9 cellular contexts compared by ENCODE assay signal in the genomic region with DNA sequence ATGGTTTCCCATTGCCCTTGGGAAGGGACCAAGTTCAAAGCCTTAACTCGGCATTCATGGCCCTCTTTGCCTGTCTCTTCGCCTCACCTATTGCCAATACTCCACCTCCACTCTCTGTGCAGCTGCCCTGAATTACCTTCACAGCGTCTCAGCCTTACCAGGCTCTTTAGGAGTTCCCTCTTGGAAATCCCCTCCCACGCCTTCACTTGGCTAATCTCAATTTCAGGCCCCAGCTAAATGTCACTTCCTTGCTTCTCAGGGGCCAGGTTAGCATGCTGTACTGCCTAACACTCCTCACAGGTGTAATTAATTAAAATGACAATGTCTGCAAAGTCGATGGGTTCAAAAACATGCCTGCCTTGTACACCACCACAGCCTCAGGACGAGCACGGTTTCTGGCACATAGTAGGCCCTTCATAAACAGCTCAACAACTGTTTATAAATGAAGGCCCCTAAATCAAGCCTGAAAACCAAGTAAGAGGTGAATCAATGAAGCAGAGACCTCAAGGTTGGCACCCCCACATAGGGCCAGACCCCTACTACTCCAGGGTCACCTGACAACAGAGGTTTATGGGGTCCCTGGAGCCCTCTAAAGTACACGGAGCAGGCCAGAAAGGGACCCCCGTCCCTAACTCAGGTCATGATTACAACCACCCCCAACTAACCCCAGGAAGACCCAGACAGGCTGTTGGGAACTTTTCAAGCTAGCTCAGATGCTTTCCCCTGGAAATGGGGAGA. TPM values are rescaled to one million over a fixed set of nuclear protein-coding genes. Genes with fewer than 3 reads are reported as not detected.
A peak's percentile ranks its signal among the peaks of the same experiment; 100 is the strongest.
DNase-seq lines count a peak whose midpoint lies in the region; ATAC-seq, FAIRE-seq and TF ChIP-seq lines count a peak whose summit lies in the region.
"Had no signal": no experiment of that assay in that cellular context is flagged by ENCODE, and none has a peak within 500 bp of the region (broad histone marks: within the 10 kb centered on the region; RNA-seq: fewer than 3 reads in every experiment).

No MANE protein-coding gene starts in this region.

- H3K79me2 ChIP-seq in HepG2 (ENCODE audit: insufficient read depth, low read length) = no peaks in the 10 kb centered on the region

- no peak for TF ChIP-seq POLR2A in HepG2 (IDR thresholded peaks at IDR 0.05; ENCODE audit: insufficient read depth in 1 of 2, low read depth in 2 of 2, low read length in 2 of 2)
- no peak for TF ChIP-seq POLR2A in suprapubic skin (IDR thresholded peaks at IDR 0.05)

- H3K4me3 ChIP-seq in HepG2 (replicated peaks in 1 of 3; ENCODE audit: insufficient read depth in 1 of 3, low read depth in 2 of 3, low read length in 3 of 3) (no peak overlapping the region), suprapubic skin (no peak overlapping the region)

- H3K27me3 ChIP-seq in HepG2 (ENCODE audit: control insufficient read depth in 1 of 2, insufficient read depth in 2 of 2, low read length in 2 of 2) (no peaks in the 10 kb centered on the region; a peak in 2 of 5 replicates), suprapubic skin (no peaks in the 10 kb centered on the region)

- peaks cover 53% of the 10 kb centered on the region for H3K4me1 Mint-ChIP-seq in activated T-cell treated with anti-CD3 and anti-CD28 coated beads, Interleukin-2, amount 50 U/mL, for 24 hours (ENCODE audit: low read depth)

- TF ChIP-seq EP300 in HepG2 (IDR thresholded peaks at IDR 0.05; ENCODE audit: low read depth in 2 of 2, low read length in 2 of 2) = no peak
- no peak; the same call in 1 of the 2 replicates for TF ChIP-seq EP300 in HepG2 (CRISPR knock-in tag; IDR thresholded peaks at IDR 0.05; ENCODE audit: borderline replicate concordance)
- no peak for TF ChIP-seq EP300 in suprapubic skin (IDR thresholded peaks at IDR 0.05)

- CTCF ChIA-PET in HepG2 (lab: Yijun Ruan, JAX; ENCODE audit: low intra/inter-chr PET ratio, low total read pairs) = interaction anchor here (1.3 to 2.5 kb wide), 4 partner anchors 11 to 106 kb away, joined by 3 to 20 read pairs (median 5); a partner anchor contains a TSS

- H3K9me3 ChIP-seq in HepG2 (ENCODE audit: low read length) = no peaks in the 10 kb centered on the region
- H3K9me3 ChIP-seq in suprapubic skin = no peaks in the 10 kb centered on the region

- TF ChIP-seq CTCF in HepG2 (CRISPR knock-in tag; IDR thresholded peaks at IDR 0.05) (no peak), suprapubic skin (IDR thresholded peaks at IDR 0.05) (no peak)

- H4K20me1 ChIP-seq in HepG2 (ENCODE audit: insufficient read depth, low read length) = no peaks in the 10 kb centered on the region

- POLR2A ChIA-PET in HepG2 (lab: Yijun Ruan, JAX) = interaction anchor here (7.3 kb wide), 1 partner anchor 103 kb away, joined by 68 read pairs; a partner anchor contains a TSS

- DNase-seq in activated T-cell treated with anti-CD3 and anti-CD28 coated beads, Interleukin-2, amount 50 U/mL, for 24 hours = peak; percentile 36
- DNase-seq in activated T-cell treated with anti-CD3 and anti-CD28 coated beads for 4 hours (no peak), HepG2 (ENCODE audit: low spot score) (no peak), suprapubic skin (ENCODE audit: low spot score in 2 of 2) (no peak), NCI-H524 treated with DMSO at 0.1 percent for 48 hours (lab: John Stamatoyannopoulos, UW) (no peak), DMS53 (lab: John Stamatoyannopoulos, UW) (no peak), foreskin melanocyte (no peak)
- DNase-seq in activated T-cell treated with anti-CD3 and anti-CD28 coated beads, Interleukin-2, amount 50 U/mL, for 48 hours = peak; percentile 27 to 31

- H3K4me1 ChIP-seq in HepG2 (ENCODE audit: insufficient read depth, low read length) = peaks cover 74% of the 10 kb centered on the region
- H3K4me1 ChIP-seq in suprapubic skin = peaks cover 58% of the 10 kb centered on the region

- ATAC-seq in HepG2 = no peak

- H3K27me3 Mint-ChIP-seq in activated T-cell treated with anti-CD3 and anti-CD28 coated beads, Interleukin-2, amount 50 U/mL, for 24 hours = peaks cover 3% of the 10 kb centered on the region

- H3K27ac ChIP-seq in HepG2 (ENCODE audit: extremely low read length, insufficient read depth, low read length) = peak overlapping the region; percentile 0
- peak overlapping the region; percentile 52 for H3K27ac ChIP-seq in suprapubic skin

- H3K9me3 Mint-ChIP-seq in activated T-cell treated with anti-CD3 and anti-CD28 coated beads, Interleukin-2, amount 50 U/mL, for 24 hours = peaks cover 5% of the 10 kb centered on the region

- TF ChIP-seq RAD21 in HepG2 (CRISPR knock-in tag; IDR thresholded peaks at IDR 0.05) = no peak

- BruUV-seq in HepG2 (replicated peaks; lab: Mats Ljungman, UMichigan) = no TSS peak

- H3K9ac ChIP-seq in HepG2 (ENCODE audit: insufficient read depth, low read depth, low read length) = no peak overlapping the region

- H3K4me3 Mint-ChIP-seq in activated T-cell treated with anti-CD3 and anti-CD28 coated beads, Interleukin-2, amount 50 U/mL, for 24 hours = peak overlapping the region; percentile 82

- in situ Hi-C loops in HepG2 (cut with HindIII; ENCODE audit: extremely low pct_ligation_motif_present, low pct_unique_long_range_greater_than_20kb) = loop anchor here (5.0 kb wide), 1 partner anchor 102 kb away; a partner anchor contains a TSS

- H3K36me3 ChIP-seq in HepG2 (replicated peaks in 1 of 2; ENCODE audit: control insufficient read depth in 1 of 2, insufficient read depth in 2 of 2, low read length in 2 of 2) = no peaks in the 10 kb centered on the region; a peak in 1 of 5 replicates
- no peaks in the 10 kb centered on the region for H3K36me3 ChIP-seq in suprapubic skin

- H3K27ac Mint-ChIP-seq in activated T-cell treated with anti-CD3 and anti-CD28 coated beads, Interleukin-2, amount 50 U/mL, for 24 hours = peak overlapping the region; percentile 99

- H3K4me2 ChIP-seq in HepG2 (ENCODE audit: low read depth, low read length) = peak overlapping the region; percentile 30; the same call in 1 of the 2 replicates

- H2AFZ ChIP-seq in HepG2 (ENCODE audit: low read length) = no peak overlapping the region

- no peaks in the 10 kb centered on the region for H3K36me3 Mint-ChIP-seq in activated T-cell treated with anti-CD3 and anti-CD28 coated beads, Interleukin-2, amount 50 U/mL, for 24 hours (ENCODE audit: low read depth)

- no peak for FAIRE-seq in HepG2 (lab: Jason Lieb, UNC)

- intact Hi-C loops in HepG2 (cut with micrococcal nuclease; ENCODE audit: unreplicated experiment) = loop anchor here (1.0 to 5.0 kb wide), 2 partner anchors 102 to 177 kb away; a partner anchor contains a TSS

- WGBS in HepG2 (ENCODE audit: low lambda C conversion rate) = 95% methylated on average over 9 of the region's 9 CpGs
- WGBS in suprapubic skin = 64% methylated on average over 9 of the region's 9 CpGs

RNA-seq across cellular contexts. Expression of a gene that starts 11.2 kb away (rescaled TPM):
- 14.3 and 23.8 TPM in 2 replicates for total RNA-seq in HepG2 (2016; rRNA removed; fragmentation: Illumina TruSeq; extraction: Trizol)
- 3.2 and 3.4 TPM in 2 replicates for total RNA-seq in HepG2 (2016; cell fraction: cytosol; rRNA removed; fragmentation: Illumina TruSeq; extraction: Trizol; ENCODE audit: low read depth)
- total RNA-seq in HepG2 (2016; cell fraction: insoluble cytoplasmic fraction; rRNA removed; fragmentation: Illumina TruSeq; extraction: Trizol) = 12.5 and 22.8 TPM in 2 replicates
- 8.3 and 8.6 TPM in 2 replicates for total RNA-seq in HepG2 (2016; cell fraction: membrane; rRNA removed; fragmentation: Illumina TruSeq; extraction: Trizol)
- total RNA-seq in HepG2 (2016; cell fraction: nucleus; rRNA removed; fragmentation: Illumina TruSeq; extraction: Trizol) = 20.0 and 25.8 TPM in 2 replicates
- 20.0 and 22.0 TPM in 2 replicates for polyA plus RNA-seq in HepG2 (2011; rRNA removed)
- polyA plus RNA-seq in HepG2 (2011; cell fraction: cytosol; rRNA removed) = 7.4 and 8.9 TPM in 2 replicates
- 47.8 and 56.1 TPM in 2 replicates for polyA plus RNA-seq in HepG2 (2011; cell fraction: nucleus; rRNA removed)
- polyA plus RNA-seq in HepG2 (2012) = 11.0 and 12.1 TPM in 2 replicates
- 1.1 and 1.2 TPM in 2 replicates for polyA plus RNA-seq in HepG2 (2016; cell fraction: cytosol; fragmentation: Illumina TruSeq; extraction: Trizol; ENCODE audit: low read depth)
- 8.7 and 10.9 TPM in 2 replicates for polyA plus RNA-seq in HepG2 (2016; cell fraction: insoluble cytoplasmic fraction; fragmentation: Illumina TruSeq; extraction: Trizol; ENCODE audit: low read depth)
- 2.6 and 3.0 TPM in 2 replicates for polyA plus RNA-seq in HepG2 (2016; cell fraction: membrane; fragmentation: Illumina TruSeq; extraction: Trizol; ENCODE audit: low read depth)
- 33.2 and 35.2 TPM in 2 replicates for polyA plus RNA-seq in HepG2 (2016; cell fraction: nucleus; fragmentation: Illumina TruSeq; extraction: Trizol; ENCODE audit: insufficient read depth, low read depth)
- polyA minus RNA-seq in HepG2 (2011; rRNA and poly(A)+ RNA removed; ENCODE audit: low replicate concordance) = 52.0 and 57.8 TPM in 2 replicates
- polyA minus RNA-seq in HepG2 (2011; cell fraction: cytosol; rRNA and poly(A)+ RNA removed) = 14.7 and 15.5 TPM in 2 replicates
- polyA minus RNA-seq in HepG2 (2011; cell fraction: nucleus; rRNA and poly(A)+ RNA removed) = 23.9 and 25.6 TPM in 2 replicates
- 100 to 1,000 TPM in 1 of 4 donors, 10 to 100 TPM in 3; 50.9 to 194 (median 73.8) TPM for total RNA-seq in suprapubic skin

RNA-seq across cellular contexts. Expression of a gene that starts 32.6 kb away (rescaled TPM):
- 0.11 TPM in 1 of 2 replicates, not detected in the other for total RNA-seq in HepG2 (2016; rRNA removed; fragmentation: Illumina TruSeq; extraction: Trizol)
- total RNA-seq in HepG2 (2016; cell fraction: cytosol; rRNA removed; fragmentation: Illumina TruSeq; extraction: Trizol; ENCODE audit: low read depth) = 0.44 and 0.71 TPM in 2 replicates
- 0.13 TPM in 1 of 2 replicates, not detected in the other for total RNA-seq in HepG2 (2016; cell fraction: insoluble cytoplasmic fraction; rRNA removed; fragmentation: Illumina TruSeq; extraction: Trizol)
- 0.17 and 0.28 TPM in 2 replicates for total RNA-seq in HepG2 (2016; cell fraction: membrane; rRNA removed; fragmentation: Illumina TruSeq; extraction: Trizol)
- total RNA-seq in HepG2 (2016; cell fraction: nucleus; rRNA removed; fragmentation: Illumina TruSeq; extraction: Trizol) = 0.37 and 0.60 TPM in 2 replicates
- 0.05 TPM in 1 of 2 replicates, not detected in the other for polyA plus RNA-seq in HepG2 (2011; rRNA removed)
- not detected in 2 replicates for polyA plus RNA-seq in HepG2 (2011; cell fraction: cytosol; rRNA removed)
- polyA plus RNA-seq in HepG2 (2011; cell fraction: nucleus; rRNA removed) = 0.07 and 0.10 TPM in 2 replicates
- 0.17 and 0.23 TPM in 2 replicates for polyA plus RNA-seq in HepG2 (2012)
- polyA plus RNA-seq in HepG2 (2016; cell fraction: cytosol; fragmentation: Illumina TruSeq; extraction: Trizol; ENCODE audit: low read depth) = 0.05 and 0.08 TPM in 2 replicates
- polyA plus RNA-seq in HepG2 (2016; cell fraction: insoluble cytoplasmic fraction; fragmentation: Illumina TruSeq; extraction: Trizol; ENCODE audit: low read depth) = not detected in 2 replicates
- polyA plus RNA-seq in HepG2 (2016; cell fraction: membrane; fragmentation: Illumina TruSeq; extraction: Trizol; ENCODE audit: low read depth) = 0.07 TPM in 1 of 2 replicates, not detected in the other
- polyA plus RNA-seq in HepG2 (2016; cell fraction: nucleus; fragmentation: Illumina TruSeq; extraction: Trizol; ENCODE audit: insufficient read depth, low read depth) = not detected in 2 replicates
- polyA minus RNA-seq in HepG2 (2011; rRNA and poly(A)+ RNA removed; ENCODE audit: low replicate concordance) = 0.05 and 0.14 TPM in 2 replicates
- 0.26 TPM in 1 of 2 replicates, not detected in the other for polyA minus RNA-seq in HepG2 (2011; cell fraction: cytosol; rRNA and poly(A)+ RNA removed)
- 0.50 and 0.77 TPM in 2 replicates for polyA minus RNA-seq in HepG2 (2011; cell fraction: nucleus; rRNA and poly(A)+ RNA removed)
- not detected for total RNA-seq in suprapubic skin
- polyA plus RNA-seq: AG04450 had no signal

Comparison
In these comparisons a context has a peak if more than half of its experiments do, and no peak if none do; other contexts are left out.
1. DNase-seq: peak in activated T-cell treated with anti-CD3 and anti-CD28 coated beads, Interleukin-2, amount 50 U/mL, for 24 hours (single experiment) and activated T-cell treated with anti-CD3 and anti-CD28 coated beads, Interleukin-2, amount 50 U/mL, for 48 hours (2 of 2); none in activated T-cell treated with anti-CD3 and anti-CD28 coated beads for 4 hours (single experiment), HepG2 (single experiment), suprapubic skin (0 of 2), NCI-H524 treated with DMSO at 0.1 percent for 48 hours (single experiment), DMS53 (single experiment) and foreskin melanocyte (single experiment).